ENCODE assay signal across 18 cellular contexts in the genomic region with DNA sequence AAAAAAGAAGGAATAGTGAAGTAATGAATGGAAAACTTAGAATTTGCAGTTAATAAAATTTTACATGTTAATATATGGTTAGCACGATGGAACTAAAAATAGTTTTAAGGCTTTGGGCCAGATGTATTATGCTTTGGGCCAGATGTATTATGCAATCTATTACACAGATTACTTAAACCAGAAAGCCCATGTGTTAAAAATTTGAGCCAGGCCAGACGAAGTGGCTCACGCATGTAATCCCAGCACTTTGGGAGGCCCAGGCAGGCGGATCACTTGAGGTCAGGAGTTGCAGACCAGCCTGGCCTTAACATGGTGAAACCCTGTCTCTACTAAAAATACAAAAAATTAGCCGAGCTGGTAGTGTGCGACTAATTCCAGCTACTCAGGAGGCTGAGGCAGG. TPM values are rescaled to one million over a fixed set of nuclear protein-coding genes. Genes with fewer than 3 reads are reported as not detected.
DNase-seq lines count a peak whose midpoint lies in the region; ATAC-seq and TF ChIP-seq lines count a peak whose summit lies in the region.
"Had no signal": no experiment of that assay in that cellular context is flagged by ENCODE, and none has a peak within 500 bp of the region (broad histone marks: within the 10 kb centered on the region; RNA-seq: fewer than 3 reads in every experiment).

No MANE protein-coding gene starts in this region.

- intact Hi-C loops in heart left ventricle (cut with DNase I), result no loop called here

- H3K27me3 ChIP-seq in BJ (ENCODE audit: control insufficient read depth, insufficient read depth, low read length), result no peaks in the 10 kb centered on the region
- no peaks in the 10 kb centered on the region for H3K27me3 ChIP-seq in WERI-Rb-1 (ENCODE audit: insufficient read depth, low read depth, severe bottlenecking)
- H3K27me3 ChIP-seq in heart left ventricle, result no peaks in the 10 kb centered on the region

- H3K27ac ChIP-seq in WERI-Rb-1 (no peak overlapping the region; the same call in 1 of the 2 replicates), heart left ventricle (peak overlapping the region in 7 of 12 donors; percentile 22 to 67 (median 44))
- H3K27ac ChIP-seq: KMS-11 had no signal

- no peak for TF ChIP-seq CTCF in BJ (IDR thresholded peaks at IDR 0.05; ENCODE audit: insufficient read depth, low read depth, low read length)
- no peak for TF ChIP-seq CTCF in WERI-Rb-1 (IDR thresholded peaks at IDR 0.05; ENCODE audit: low read depth, low read length)
- no peak for TF ChIP-seq CTCF in heart left ventricle (IDR thresholded peaks at IDR 0.05)

- peaks cover 4% of the 10 kb centered on the region for H3K36me3 ChIP-seq in BJ (ENCODE audit: control insufficient read depth, insufficient read depth, low read length)
- peaks cover 44% of the 10 kb centered on the region for H3K36me3 ChIP-seq in WERI-Rb-1
- H3K36me3 ChIP-seq in heart left ventricle, result peaks cover 0 to 76% (median 18%) of the 10 kb centered on the region in 9 donors

- no peak for TF ChIP-seq POLR2A in heart left ventricle (IDR thresholded peaks at IDR 0.05)

- H3K4me1 ChIP-seq in heart left ventricle, result peaks cover 0 to 13% (median 1%) of the 10 kb centered on the region in 12 donors

- DNase-seq in BJ (ENCODE audit: low read depth) (peak; percentile 82), WERI-Rb-1 (peak; percentile 25), heart left ventricle (peak in 3 of 5 donors; percentile 34 to 66 (median 63)), skeletal muscle cell (ENCODE audit: low read depth) (peak; percentile 67)
- DNase-seq in activated CD4-positive, alpha-beta T cell treated with anti-CD3 and anti-CD28 coated beads, Interleukin-2, amount 50 U/mL, for 4 hours, result no peak
- DNase-seq: activated CD4-positive, alpha-beta T cell treated with anti-CD3 and anti-CD28 coated beads, Interleukin-2, amount 50 U/mL, for 48 hours; activated gamma-delta T cell; caudate nucleus; CD4-positive, CD25-positive, alpha-beta regulatory T cell; GDM1; islet precursor cell; stimulated activated CD4-positive, alpha-beta T cell treated with anti-CD3 and anti-CD28 coated beads, Interleukin-15, amount 100 ng/mL, for 24 hours; stimulated activated CD8-positive, alpha-beta memory T cell treated with anti-CD3 and anti-CD28 coated beads, Interleukin-4, amount 100 ng/mL, for 48 hours had no signal

- ATAC-seq in heart left ventricle (peak; percentile 42 to 92 (median 75)), HG02870 (IDR thresholded peaks at IDR 0.05; ENCODE audit: unreplicated experiment) (no peak), GM19397 (IDR thresholded peaks at IDR 0.05; ENCODE audit: unreplicated experiment) (no peak), HG03045 (IDR thresholded peaks at IDR 0.05; ENCODE audit: unreplicated experiment) (no peak)
- ATAC-seq: esophagus mucosa had no signal

- H3K4me3 ChIP-seq in BJ (ENCODE audit: low read depth, low read length) (no peak overlapping the region), WERI-Rb-1 (ENCODE audit: low read depth, low read length) (no peak overlapping the region), heart left ventricle (no peak overlapping the region), skeletal muscle cell (ENCODE audit: low read depth, low read length) (no peak overlapping the region)

- H3K9me3 ChIP-seq in WERI-Rb-1 (ENCODE audit: severe bottlenecking) (no peaks in the 10 kb centered on the region), heart left ventricle (no peaks in the 10 kb centered on the region)

- CTCF ChIA-PET in BJ (lab: Yijun Ruan, JAX), result interaction anchor here (1.4 kb wide), 1 partner anchor 14 kb away, joined by 3 read pairs; no protein-coding TSS in a partner anchor

- WGBS in heart left ventricle, 4 donors, result 45 to 55% (median 52%) methylated on average over 6 of the region's 6 CpGs

- POLR2A ChIA-PET in BJ (lab: Charles Lee), result no interaction called here

RNA-seq across cellular contexts. Expression of a gene that starts 17.2 kb away (rescaled TPM):
- polyA plus RNA-seq in BJ (2011; rRNA removed), result 6.6 and 12.0 TPM in 2 replicates
- 3.3 and 3.7 TPM in 2 replicates for polyA minus RNA-seq in BJ (2011; rRNA and poly(A)+ RNA removed)
- total RNA-seq in heart left ventricle, result 1 to 10 TPM; 6.1 to 9.8 (median 8.9) TPM
- polyA plus RNA-seq in heart left ventricle, result 1 to 10 TPM; 4.3 to 6.7 TPM

Comparison
In these comparisons a context has a peak if more than half of its experiments do, and no peak if none do; other contexts are left out.
1. DNase-seq: peak in BJ (single experiment), WERI-Rb-1 (single experiment), heart left ventricle (3 of 5) and skeletal muscle cell (single experiment); none in activated CD4-positive, alpha-beta T cell treated with anti-CD3 and anti-CD28 coated beads, Interleukin-2, amount 50 U/mL, for 4 hours (0 of 2).
2. ATAC-seq: peak in heart left ventricle (4 of 4); none in HG02870 (single experiment), GM19397 (single experiment) and HG03045 (single experiment).